In the genomic region with DNA sequence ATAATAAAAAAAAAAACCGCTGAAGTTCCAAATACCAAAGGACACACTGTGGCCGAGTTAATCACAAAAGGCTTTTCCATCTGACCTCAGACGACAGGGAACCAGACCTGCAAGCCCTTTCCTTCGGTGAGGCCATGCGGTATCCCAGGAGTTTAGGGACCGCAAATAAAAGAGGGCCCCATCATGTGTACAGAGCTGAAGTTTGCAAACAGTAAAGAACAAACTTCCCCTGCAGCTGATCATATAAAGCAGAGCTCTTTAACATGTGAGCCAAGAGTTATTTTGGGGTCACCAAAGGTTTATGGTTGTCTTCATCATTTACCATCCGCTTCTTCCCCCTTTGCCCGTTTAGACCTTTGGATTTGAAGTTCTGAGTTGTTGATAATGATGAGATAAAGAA, we compare ENCODE assay signal across 18 cellular contexts. TPM values are rescaled to one million over a fixed set of nuclear protein-coding genes. Genes with fewer than 3 reads are reported as not detected.
DNase-seq lines count a peak whose midpoint lies in the region; ATAC-seq lines count a peak whose summit lies in the region.
"Had no signal": no experiment of that assay in that cellular context is flagged by ENCODE, and none has a peak within 500 bp of the region (broad histone marks: within the 10 kb centered on the region; RNA-seq: fewer than 3 reads in every experiment).

No MANE protein-coding gene starts in this region.

- H3K9me3 ChIP-seq in naive thymus-derived CD4-positive, alpha-beta T cell (ENCODE audit: control insufficient read depth in 2 of 3, low read length in 3 of 3) = no peaks in the 10 kb centered on the region

- CTCF ChIA-PET in naive thymus-derived CD4-positive, alpha-beta T cell (lab: Charles Lee) = interaction anchor here (1.2 to 1.5 kb wide), 2 partner anchors 50 to 54 kb away, joined by 3 to 4 read pairs; no protein-coding TSS in a partner anchor

- H3K27me3 Mint-ChIP-seq in naive thymus-derived CD4-positive, alpha-beta T cell = no peaks in the 10 kb centered on the region

- H3K4me3 ChIP-seq in naive thymus-derived CD4-positive, alpha-beta T cell (ENCODE audit: low read length) = no peak overlapping the region
- H3K4me3 ChIP-seq: BLaER1 had no signal

- DNase-seq in NCI-H146 (lab: John Stamatoyannopoulos, UW) (peak; percentile 29), NCI-H146 treated with DMSO at 0.1 percent for 48 hours (lab: John Stamatoyannopoulos, UW; ENCODE audit: unreplicated experiment) (no peak), COLO668 (lab: John Stamatoyannopoulos, UW; ENCODE audit: unreplicated experiment) (peak; percentile 11), NCI-H774 (lab: John Stamatoyannopoulos, UW) (peak; percentile 66), NCI-H1048 (lab: John Stamatoyannopoulos, UW) (no peak)
- DNase-seq in naive thymus-derived CD4-positive, alpha-beta T cell = no peak
- DNase-seq in activated CD8-positive, alpha-beta memory T cell treated with anti-CD3 and anti-CD28 coated beads for 24 hours = no peak
- DNase-seq: Calu3, DMS79 treated with DMSO at 0.1 percent for 48 hours, NCI-H187 treated with DMSO at 0.1 percent for 48 hours, NCI-H446, PC-3 had no signal

- peaks cover 4 to 44% of the 10 kb centered on the region in 2 donors for H3K4me1 ChIP-seq in naive thymus-derived CD4-positive, alpha-beta T cell (ENCODE audit: control insufficient read depth in 2 of 2, insufficient read depth in 2 of 2, low read length in 2 of 2)
- H3K4me1 ChIP-seq: BLaER1 had no signal

- POLR2A ChIA-PET in naive thymus-derived CD4-positive, alpha-beta T cell (lab: Charles Lee) = interaction anchor here (0.8 to 11.6 kb wide), 4 partner anchors 16 to 93 kb away, joined by 3 to 240 read pairs (median 4); a partner anchor contains a TSS

- no peak for ATAC-seq in naive thymus-derived CD4-positive, alpha-beta T cell
- no peak for ATAC-seq in GM18909 (IDR thresholded peaks at IDR 0.05; ENCODE audit: poor library complexity, unreplicated experiment)
- ATAC-seq: HCT116, PC-3 had no signal

- no peak overlapping the region for H3K4me3 Mint-ChIP-seq in naive thymus-derived CD4-positive, alpha-beta T cell
- H3K4me3 Mint-ChIP-seq: IgD-negative memory B cell had no signal

- peak overlapping the region in 6 of 9 donors; percentile 8 to 93 (median 64) for H3K27ac Mint-ChIP-seq in naive thymus-derived CD4-positive, alpha-beta T cell
- H3K27ac Mint-ChIP-seq: IgD-negative memory B cell had no signal

- peaks cover 0 to 17% (median 0%) of the 10 kb centered on the region in 3 experiments for H3K36me3 ChIP-seq in naive thymus-derived CD4-positive, alpha-beta T cell (ENCODE audit: control insufficient read depth in 2 of 3, insufficient read depth in 3 of 3, low read length in 3 of 3)
- H3K36me3 ChIP-seq: BLaER1 had no signal

- intact Hi-C loops in naive thymus-derived CD4-positive, alpha-beta T cell (cut with micrococcal nuclease) = no loop called here

- H3K36me3 Mint-ChIP-seq in naive thymus-derived CD4-positive, alpha-beta T cell = peaks cover 1 to 29% (median 13%) of the 10 kb centered on the region in 5 donors
- H3K36me3 Mint-ChIP-seq: IgD-negative memory B cell had no signal

- no peaks in the 10 kb centered on the region for H3K9me3 Mint-ChIP-seq in naive thymus-derived CD4-positive, alpha-beta T cell
- H3K9me3 Mint-ChIP-seq: IgD-negative memory B cell had no signal

- H3K27me3 ChIP-seq in naive thymus-derived CD4-positive, alpha-beta T cell (ENCODE audit: control insufficient read depth in 2 of 2, insufficient read depth in 2 of 2, low read length in 2 of 2) = no peaks in the 10 kb centered on the region
- H3K27me3 ChIP-seq: BLaER1 had no signal

- H3K4me1 Mint-ChIP-seq in naive thymus-derived CD4-positive, alpha-beta T cell = peaks cover 19 to 57% (median 35%) of the 10 kb centered on the region in 7 donors

- no peak overlapping the region for H3K27ac ChIP-seq in naive thymus-derived CD4-positive, alpha-beta T cell (ENCODE audit: low read depth, low read length)
- H3K27ac ChIP-seq: 22Rv1, BLaER1 had no signal

RNA-seq across cellular contexts. Expression of a gene that starts 33.0 kb away (rescaled TPM):
- total RNA-seq in naive thymus-derived CD4-positive, alpha-beta T cell = 1 to 10 TPM in 4 of 5 experiments, under 1 TPM in 1; 0.29 to 2.2 (median 1.4) TPM
- 1 to 10 TPM in 1 of 2 donors, under 1 TPM in 1; 0.27 to 1.0 TPM for polyA plus RNA-seq in naive thymus-derived CD4-positive, alpha-beta T cell
- total RNA-seq: Calu3, LHCN-M2 had no signal
- polyA plus RNA-seq: IgD-negative memory B cell had no signal

Comparison
In these comparisons a context has a peak if more than half of its experiments do, and no peak if none do; other contexts are left out.
1. DNase-seq: peak in NCI-H146 (single experiment), COLO668 (single experiment) and NCI-H774 (single experiment); none in NCI-H146 treated with DMSO at 0.1 percent for 48 hours (single experiment), naive thymus-derived CD4-positive, alpha-beta T cell (0 of 9), NCI-H1048 (single experiment) and activated CD8-positive, alpha-beta memory T cell treated with anti-CD3 and anti-CD28 coated beads for 24 hours (single experiment).